Comparison of ENCODE assay signal across 1 cellular context in genomic region chr6:10271982-10272381, GRCh38.
TF ChIP-seq lines count a peak whose summit lies in the region.

No MANE protein-coding gene starts in this region.

TF ChIP-seq in GM23338, 12 proteins besides CTCF, POLR2A, EP300 and RAD21 (continued from another document):
- TF ChIP-seq REST (IDR thresholded peaks at IDR 0.05; ENCODE audit: unreplicated experiment) (no peak), CREB1 (CRISPR knock-in tag; IDR thresholded peaks at IDR 0.05; ENCODE audit: low read depth) (no peak), STAT1 (IDR thresholded peaks at IDR 0.05; ENCODE audit: unreplicated experiment) (no peak), ZNF331 (CRISPR knock-in tag; IDR thresholded peaks at IDR 0.05; ENCODE audit: low read depth) (no peak), JUNB (IDR thresholded peaks at IDR 0.05; ENCODE audit: unreplicated experiment) (no peak)
